1 cellular context compared by ENCODE assay signal in the genomic region with DNA sequence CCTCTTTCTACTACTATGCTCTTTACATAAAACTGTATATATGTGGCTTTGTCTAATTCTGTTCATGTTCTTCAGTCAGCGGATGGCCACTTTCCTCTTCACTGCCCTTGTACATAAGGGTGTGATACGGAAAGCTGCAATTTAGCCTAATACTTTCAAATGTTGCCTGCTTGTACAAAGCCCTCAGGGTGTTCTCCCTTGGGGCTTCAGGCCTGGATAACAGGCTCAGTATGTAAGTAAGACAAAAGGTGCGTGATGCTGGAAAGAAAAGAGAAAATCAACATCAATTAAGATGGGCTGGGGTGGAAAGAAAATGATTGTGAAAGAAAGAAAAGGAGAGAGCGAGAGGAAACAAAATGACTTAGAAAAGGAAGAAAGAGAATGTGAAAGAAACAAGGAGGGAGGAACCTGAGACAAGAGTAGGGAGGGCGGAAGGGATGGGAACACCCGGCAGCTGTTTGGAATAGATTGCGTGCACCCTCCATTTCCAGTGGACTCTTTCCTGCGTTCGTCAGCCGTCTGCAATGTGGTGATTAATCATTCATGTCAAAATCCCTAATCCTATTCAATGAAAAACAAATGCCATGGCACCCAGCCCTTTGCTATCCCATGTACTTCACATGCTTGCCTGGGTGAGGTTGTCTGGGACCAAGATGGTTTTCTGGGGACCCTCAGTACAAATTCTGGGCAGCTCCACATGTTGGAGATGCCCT.
TF ChIP-seq lines count a peak whose summit lies in the region.

No MANE protein-coding gene starts in this region.

TF ChIP-seq in GM23338, 12 proteins besides CTCF, POLR2A, EP300 and RAD21 (continued from another document):
- TF ChIP-seq, protein P1, sequence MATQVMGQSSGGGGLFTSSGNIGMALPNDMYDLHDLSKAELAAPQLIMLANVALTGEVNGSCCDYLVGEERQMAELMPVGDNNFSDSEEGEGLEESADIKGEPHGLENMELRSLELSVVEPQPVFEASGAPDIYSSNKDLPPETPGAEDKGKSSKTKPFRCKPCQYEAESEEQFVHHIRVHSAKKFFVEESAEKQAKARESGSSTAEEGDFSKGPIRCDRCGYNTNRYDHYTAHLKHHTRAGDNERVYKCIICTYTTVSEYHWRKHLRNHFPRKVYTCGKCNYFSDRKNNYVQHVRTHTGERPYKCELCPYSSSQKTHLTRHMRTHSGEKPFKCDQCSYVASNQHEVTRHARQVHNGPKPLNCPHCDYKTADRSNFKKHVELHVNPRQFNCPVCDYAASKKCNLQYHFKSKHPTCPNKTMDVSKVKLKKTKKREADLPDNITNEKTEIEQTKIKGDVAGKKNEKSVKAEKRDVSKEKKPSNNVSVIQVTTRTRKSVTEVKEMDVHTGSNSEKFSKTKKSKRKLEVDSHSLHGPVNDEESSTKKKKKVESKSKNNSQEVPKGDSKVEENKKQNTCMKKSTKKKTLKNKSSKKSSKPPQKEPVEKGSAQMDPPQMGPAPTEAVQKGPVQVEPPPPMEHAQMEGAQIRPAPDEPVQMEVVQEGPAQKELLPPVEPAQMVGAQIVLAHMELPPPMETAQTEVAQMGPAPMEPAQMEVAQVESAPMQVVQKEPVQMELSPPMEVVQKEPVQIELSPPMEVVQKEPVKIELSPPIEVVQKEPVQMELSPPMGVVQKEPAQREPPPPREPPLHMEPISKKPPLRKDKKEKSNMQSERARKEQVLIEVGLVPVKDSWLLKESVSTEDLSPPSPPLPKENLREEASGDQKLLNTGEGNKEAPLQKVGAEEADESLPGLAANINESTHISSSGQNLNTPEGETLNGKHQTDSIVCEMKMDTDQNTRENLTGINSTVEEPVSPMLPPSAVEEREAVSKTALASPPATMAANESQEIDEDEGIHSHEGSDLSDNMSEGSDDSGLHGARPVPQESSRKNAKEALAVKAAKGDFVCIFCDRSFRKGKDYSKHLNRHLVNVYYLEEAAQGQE (IDR thresholded peaks at IDR 0.05; ENCODE audit: unreplicated experiment) = no peak
- TF ChIP-seq ZNF331 (CRISPR knock-in tag; IDR thresholded peaks at IDR 0.05; ENCODE audit: low read depth) (no peak), EZH2 (IDR thresholded peaks at IDR 0.05; ENCODE audit: low read depth, unreplicated experiment) (no peak), NANOG (IDR thresholded peaks at IDR 0.05; ENCODE audit: borderline replicate concordance) (no peak), EZH2phosphoT487 (IDR thresholded peaks at IDR 0.05; ENCODE audit: unreplicated experiment) (no peak), ZNF114 (CRISPR knock-in tag; IDR thresholded peaks at IDR 0.05) (no peak)
